ENCODE assay signal across 16 cellular contexts in genomic region chr2:9008951-9009664, GRCh38. TPM values are rescaled to one million over a fixed set of nuclear protein-coding genes. Genes with fewer than 3 reads are reported as not detected.
DNase-seq lines count a peak whose midpoint lies in the region; TF ChIP-seq lines count a peak whose summit lies in the region.
"Had no signal": no experiment of that assay in that cellular context is flagged by ENCODE, and none has a peak within 500 bp of the region (broad histone marks: within the 10 kb centered on the region; RNA-seq: fewer than 3 reads in every experiment).

No MANE protein-coding gene starts in this region.

- peaks cover 24% of the 10 kb centered on the region for H3K4me1 ChIP-seq in osteoblast (ENCODE audit: insufficient read depth, low read length)

- H3K36me3 ChIP-seq in osteoblast (ENCODE audit: insufficient read depth, low read length), result no peaks in the 10 kb centered on the region
- H3K36me3 ChIP-seq in H7 (replicated peaks; ENCODE audit: control insufficient read depth, insufficient read depth, low read length), result no peaks in the 10 kb centered on the region
- H3K36me3 ChIP-seq: BLaER1 treated with 17β-estradiol and CSF1 and Interleukin-3, amounts not matched to agents 10 nM and 100 nM had no signal

- H3K27ac ChIP-seq in osteoblast (ENCODE audit: low read depth, low read length), result no peak overlapping the region
- H3K27ac ChIP-seq: BLaER1 treated with 17β-estradiol and CSF1 and Interleukin-3, amounts not matched to agents 10 nM and 100 nM; HL-60 had no signal

- no peaks in the 10 kb centered on the region for H4K20me1 ChIP-seq in osteoblast (ENCODE audit: insufficient read depth, low read length)
- H4K20me1 ChIP-seq: BLaER1 treated with 17β-estradiol and CSF1 and Interleukin-3, amounts not matched to agents 10 nM and 100 nM had no signal

- H3K4me3 ChIP-seq in epithelial cell of esophagus (ENCODE audit: low read length) (no peak overlapping the region), osteoblast (ENCODE audit: insufficient read depth, low read length) (no peak overlapping the region), H7 (ENCODE audit: insufficient read depth, low read depth, low read length) (no peak overlapping the region)
- H3K4me3 ChIP-seq: BLaER1 treated with 17β-estradiol and CSF1 and Interleukin-3, amounts not matched to agents 10 nM and 100 nM had no signal

- no peak overlapping the region for H2AFZ ChIP-seq in osteoblast (ENCODE audit: low read length)

- H3K27me3 ChIP-seq in osteoblast (ENCODE audit: insufficient read depth, low read length) (no peaks in the 10 kb centered on the region), H7 (ENCODE audit: control insufficient read depth, insufficient read depth, low read length) (no peaks in the 10 kb centered on the region)
- H3K27me3 ChIP-seq: BLaER1 treated with 17β-estradiol and CSF1 and Interleukin-3, amounts not matched to agents 10 nM and 100 nM had no signal

- TF ChIP-seq CTCF in epithelial cell of esophagus (IDR thresholded peaks at IDR 0.05; ENCODE audit: insufficient read depth, low read depth, low read length, missing control alignments) (no peak), osteoblast (IDR thresholded peaks at IDR 0.05; ENCODE audit: extremely low read depth, low read depth, low read length) (no peak)

- H3K9me3 ChIP-seq in osteoblast (ENCODE audit: low read depth, low read length), result no peaks in the 10 kb centered on the region
- H3K9me3 ChIP-seq: BLaER1 treated with 17β-estradiol and CSF1 and Interleukin-3, amounts not matched to agents 10 nM and 100 nM had no signal

- H3K79me2 ChIP-seq in osteoblast (ENCODE audit: insufficient read depth, low read length), result no peaks in the 10 kb centered on the region

- H3K4me2 ChIP-seq in osteoblast (ENCODE audit: insufficient read depth, low read length), result peak overlapping the region; percentile 2
- H3K4me2 ChIP-seq: BLaER1 treated with 17β-estradiol and CSF1 and Interleukin-3, amounts not matched to agents 10 nM and 100 nM had no signal

- DNase-seq in GM03348 (ENCODE audit: low spot score) (peak; percentile 25), SK-N-DZ (ENCODE audit: low spot score) (peak; percentile 26), epithelial cell of esophagus (ENCODE audit: low read depth) (peak; percentile 67), osteoblast (ENCODE audit: insufficient read length, low spot score, missing footprints) (no peak), NCI-H524 (lab: John Stamatoyannopoulos, UW) (no peak), NCI-H2171 treated with DMSO at 0.1 percent for 48 hours (lab: John Stamatoyannopoulos, UW) (no peak), H7 (no peak), NCI-H2171 (lab: John Stamatoyannopoulos, UW) (no peak)
- DNase-seq: CD8-positive, alpha-beta memory T cell; DMS79 treated with DMSO at 0.1 percent for 48 hours; GDM1; NCI-H1105 treated with DMSO at 0.1 percent for 48 hours; NCI-H510A; SHP77 had no signal

RNA-seq across cellular contexts. Expression of gene MBOAT2, which starts 5.6 kb away (rescaled TPM):
- 36.1 and 48.1 TPM in 2 replicates for polyA plus RNA-seq in SK-N-DZ (2014; cell fraction: cytosol; rRNA removed)
- polyA plus RNA-seq in SK-N-DZ (2014; cell fraction: nucleus; rRNA removed), result 92.7 and 95.5 TPM in 2 replicates
- 54.3 and 56.6 TPM in 2 replicates for total RNA-seq in osteoblast
- 16.4 and 23.9 TPM in 2 replicates for total RNA-seq in H7 (2014; rRNA removed; shearing (Covaris generic))

Comparison
In these comparisons a context has a peak if more than half of its experiments do, and no peak if none do; other contexts are left out.
1. DNase-seq: peak in GM03348 (single experiment), SK-N-DZ (single experiment) and epithelial cell of esophagus (single experiment); none in osteoblast (single experiment), NCI-H524 (0 of 2), NCI-H2171 treated with DMSO at 0.1 percent for 48 hours (single experiment), H7 (single experiment) and NCI-H2171 (single experiment).